ENCODE assay signal across 30 cellular contexts in genomic region chr10:31397852-31398251, GRCh38.
"Had no signal": no experiment of that assay in that cellular context is flagged by ENCODE, and none has a peak within 500 bp of the region (broad histone marks: within the 10 kb centered on the region; RNA-seq: fewer than 3 reads in every experiment).

No MANE protein-coding gene starts in this region.

- H3K27ac Mint-ChIP-seq: activated CD4-positive, alpha-beta memory T cell treated with anti-CD3 and anti-CD28 coated beads for 36 hours; activated CD4-positive, alpha-beta T cell treated with anti-CD3 and anti-CD28 coated beads, Interleukin-2, amount 10 ng/mL, durations not matched to agents 24 days and 14 days; activated naive CD4-positive, alpha-beta T cell treated with anti-CD3 and anti-CD28 coated beads, Interleukin-2, amount 10 ng/mL, durations not matched to agents 7 days and 5 days; activated naive CD8-positive, alpha-beta T cell treated with anti-CD3 and anti-CD28 coated beads, Interleukin-2, amount 10 ng/mL, durations not matched to agents 7 days and 5 days; activated T-helper 1 cell treated with anti-CD3 and anti-CD28 coated beads, Interleukin-12 subunit alpha, Interleukin-12 subunit beta, Interleukin-2, Interleukin-4 antibody, amounts not matched to agents 30 ng/mL and 10 ng/mL and 1 ng/mL, durations not matched to agents 14 hours and 24 hours and 36 hours; effector memory CD8-positive, alpha-beta T cell; naive B cell; nephron progenitor cell had no signal

- FAIRE-seq: urothelium cell line had no signal

- ATAC-seq: effector memory CD8-positive, alpha-beta T cell; gastroesophageal sphincter; left lung had no signal

- H3K4me2 ChIP-seq: smooth muscle cell had no signal

- H3K36me3 ChIP-seq: ascending aorta, cardiac muscle cell, gastroesophageal sphincter, left lung, neutrophil, sigmoid colon had no signal

- DNase-seq: activated CD4-positive, alpha-beta memory T cell treated with anti-CD3 and anti-CD28 coated beads for 36 hours; activated CD4-positive, alpha-beta T cell treated with anti-CD3 and anti-CD28 coated beads, Interleukin-2, amount 10 ng/mL, durations not matched to agents 24 days and 14 days; activated CD8-positive, alpha-beta memory T cell treated with anti-CD3 and anti-CD28 coated beads, Interleukin-2, amount 50 U/mL, for 4 hours; activated effector memory CD4-positive, alpha-beta T cell treated with anti-CD3 and anti-CD28 coated beads, Interleukin-2, amount 50 U/mL, for 16 hours; activated naive CD4-positive, alpha-beta T cell treated with anti-CD3 and anti-CD28 coated beads, Interleukin-2, amount 10 ng/mL, durations not matched to agents 7 days and 5 days; activated naive CD8-positive, alpha-beta T cell treated with anti-CD3 and anti-CD28 coated beads, Interleukin-2, amount 10 ng/mL, durations not matched to agents 7 days and 5 days; activated T-cell treated with anti-CD3 and anti-CD28 coated beads, Interleukin-2, amount 50 U/mL, for 1 hour; cerebellar nuclear complex; dorsolateral prefrontal cortex; effector memory CD8-positive, alpha-beta T cell; erythroblast; kidney glomerular epithelial cell; left lung; naive B cell; nephron progenitor cell; sigmoid colon; stimulated activated CD4-positive, alpha-beta T cell treated with anti-CD3 and anti-CD28 coated beads, Interleukin-1b, Interleukin-23, amount 100 ng/mL, for 48 hours; stimulated activated naive CD4-positive, alpha-beta T cell; testis; trophoblast cell had no signal

- H3K4me3 ChIP-seq: ascending aorta, cardiac muscle cell, coronary artery, dorsolateral prefrontal cortex, gastroesophageal sphincter, left lung, lung, sigmoid colon, smooth muscle cell, testis had no signal

- H3K4me3 Mint-ChIP-seq: activated CD4-positive, alpha-beta memory T cell treated with anti-CD3 and anti-CD28 coated beads for 36 hours; activated CD4-positive, alpha-beta T cell treated with anti-CD3 and anti-CD28 coated beads, Interleukin-2, amount 10 ng/mL, durations not matched to agents 24 days and 14 days; activated naive CD4-positive, alpha-beta T cell treated with anti-CD3 and anti-CD28 coated beads, Interleukin-2, amount 10 ng/mL, durations not matched to agents 7 days and 5 days; activated naive CD8-positive, alpha-beta T cell treated with anti-CD3 and anti-CD28 coated beads, Interleukin-2, amount 10 ng/mL, durations not matched to agents 7 days and 5 days; activated T-helper 1 cell treated with anti-CD3 and anti-CD28 coated beads, Interleukin-12 subunit alpha, Interleukin-12 subunit beta, Interleukin-2, Interleukin-4 antibody, amounts not matched to agents 30 ng/mL and 10 ng/mL and 1 ng/mL, durations not matched to agents 14 hours and 24 hours and 36 hours; brain; effector memory CD8-positive, alpha-beta T cell; naive B cell; nephron progenitor cell had no signal

- H3K9me3 ChIP-seq: ascending aorta, gastroesophageal sphincter, left lung, neutrophil, sigmoid colon, testis had no signal

- H3K27me3 ChIP-seq: ascending aorta, cardiac muscle cell, dorsolateral prefrontal cortex, gastroesophageal sphincter, left lung, neutrophil, sigmoid colon, testis had no signal

- H3K27ac ChIP-seq: cardiac muscle cell, gastroesophageal sphincter, left lung, neutrophil, sigmoid colon, testis had no signal

- H3K27me3 Mint-ChIP-seq: activated CD4-positive, alpha-beta memory T cell treated with anti-CD3 and anti-CD28 coated beads for 36 hours; activated CD4-positive, alpha-beta T cell treated with anti-CD3 and anti-CD28 coated beads, Interleukin-2, amount 10 ng/mL, durations not matched to agents 24 days and 14 days; activated naive CD4-positive, alpha-beta T cell treated with anti-CD3 and anti-CD28 coated beads, Interleukin-2, amount 10 ng/mL, durations not matched to agents 7 days and 5 days; activated naive CD8-positive, alpha-beta T cell treated with anti-CD3 and anti-CD28 coated beads, Interleukin-2, amount 10 ng/mL, durations not matched to agents 7 days and 5 days; brain; effector memory CD8-positive, alpha-beta T cell; naive B cell had no signal

- H3K9me3 Mint-ChIP-seq: activated CD4-positive, alpha-beta memory T cell treated with anti-CD3 and anti-CD28 coated beads for 36 hours; activated CD4-positive, alpha-beta T cell treated with anti-CD3 and anti-CD28 coated beads, Interleukin-2, amount 10 ng/mL, durations not matched to agents 24 days and 14 days; activated naive CD4-positive, alpha-beta T cell treated with anti-CD3 and anti-CD28 coated beads, Interleukin-2, amount 10 ng/mL, durations not matched to agents 7 days and 5 days; activated naive CD8-positive, alpha-beta T cell treated with anti-CD3 and anti-CD28 coated beads, Interleukin-2, amount 10 ng/mL, durations not matched to agents 7 days and 5 days; activated T-helper 1 cell treated with anti-CD3 and anti-CD28 coated beads, Interleukin-12 subunit alpha, Interleukin-12 subunit beta, Interleukin-2, Interleukin-4 antibody, amounts not matched to agents 30 ng/mL and 10 ng/mL and 1 ng/mL, durations not matched to agents 14 hours and 24 hours and 36 hours; brain; effector memory CD8-positive, alpha-beta T cell; naive B cell; nephron progenitor cell had no signal

- H3K4me1 ChIP-seq: testis had no signal
